Comparison of ENCODE assay signal across 10 cellular contexts in the genomic region with DNA sequence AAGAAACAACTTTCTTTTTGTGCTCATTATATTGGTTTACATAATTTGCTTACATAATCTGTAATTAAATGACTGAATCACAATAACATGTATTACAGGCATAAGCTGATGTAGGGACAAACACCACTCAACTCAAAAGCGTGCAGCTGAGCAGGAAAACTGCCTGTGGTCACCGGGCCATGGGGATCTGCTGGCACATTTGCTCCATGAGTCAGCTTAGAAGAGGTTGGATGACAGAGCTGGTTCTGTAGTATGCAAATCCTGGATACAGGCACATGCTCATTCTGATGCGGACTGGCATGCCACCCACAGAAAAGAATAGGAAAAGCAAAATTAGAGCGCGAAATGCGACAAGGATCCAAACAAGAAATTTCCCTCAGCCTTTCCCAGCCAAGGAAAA.
DNase-seq lines count a peak whose midpoint lies in the region; ATAC-seq and FAIRE-seq lines count a peak whose summit lies in the region.
"Had no signal": no experiment of that assay in that cellular context is flagged by ENCODE, and none has a peak within 500 bp of the region (broad histone marks: within the 10 kb centered on the region; RNA-seq: fewer than 3 reads in every experiment).

No MANE protein-coding gene starts in this region.

- H3K9me3 ChIP-seq in small intestine (ENCODE audit: control insufficient read depth, low read depth) = no peaks in the 10 kb centered on the region
- H3K9me3 ChIP-seq: right lobe of liver had no signal

- DNase-seq in SHP77 (lab: John Stamatoyannopoulos, UW) = peak; percentile 11 to 44
- DNase-seq in SHP77 treated with DMSO at 0.1 percent for 48 hours (lab: John Stamatoyannopoulos, UW) = no peak
- peak; percentile 84 for DNase-seq in OCI-M1 (lab: John Stamatoyannopoulos, UW)
- DNase-seq in epithelial cell of prostate (ENCODE audit: low read depth, low spot score) = peak; percentile 70
- DNase-seq in pons (ENCODE audit: low spot score) = peak; percentile 91
- DNase-seq in small intestine = no peak
- DNase-seq in activated T-cell treated with anti-CD3 and anti-CD28 coated beads, Interleukin-2, amount 50 U/mL, for 48 hours = no peak
- DNase-seq: right lobe of liver had no signal

- 54 to 77% (median 75%) methylated on average over 6 of the region's 6 CpGs for WGBS in small intestine, 3 donors

- H3K27ac ChIP-seq in epithelial cell of prostate (peak overlapping the region; percentile 8), small intestine (ENCODE audit: low read depth in 1 of 2, low read length in 1 of 2) (no peak overlapping the region)
- H3K27ac ChIP-seq: right lobe of liver, VCaP had no signal

- FAIRE-seq in small intestine (lab: Jason Lieb, UNC) = no peak

- no peaks in the 10 kb centered on the region for H3K36me3 ChIP-seq in small intestine (ENCODE audit: control insufficient read depth in 2 of 2, insufficient read depth in 2 of 2, low read length in 2 of 2)
- H3K36me3 ChIP-seq: right lobe of liver had no signal

- H3K27me3 ChIP-seq in small intestine (ENCODE audit: control insufficient read depth in 2 of 2, insufficient read depth in 2 of 2, low read length in 2 of 2) = no peaks in the 10 kb centered on the region
- H3K27me3 ChIP-seq: right lobe of liver had no signal

- ATAC-seq in HG02798 (IDR thresholded peaks at IDR 0.05; ENCODE audit: poor library complexity, unreplicated experiment) = no peak

- H3K4me3 ChIP-seq in small intestine (ENCODE audit: low read depth in 1 of 2, low read length in 2 of 2) = no peak overlapping the region
- H3K4me3 ChIP-seq: right lobe of liver had no signal

- H3K4me1 ChIP-seq in small intestine (ENCODE audit: control insufficient read depth in 2 of 2, insufficient read depth in 1 of 2, low read depth in 1 of 2, low read length in 1 of 2) = no peaks in the 10 kb centered on the region
- H3K4me1 ChIP-seq: right lobe of liver had no signal

Comparison
In these comparisons a context has a peak if more than half of its experiments do, and no peak if none do; other contexts are left out.
1. DNase-seq: peak in SHP77 (2 of 2), OCI-M1 (single experiment), epithelial cell of prostate (single experiment) and pons (single experiment); none in SHP77 treated with DMSO at 0.1 percent for 48 hours (single experiment), small intestine (single experiment) and activated T-cell treated with anti-CD3 and anti-CD28 coated beads, Interleukin-2, amount 50 U/mL, for 48 hours (0 of 2).